In the genomic region with DNA sequence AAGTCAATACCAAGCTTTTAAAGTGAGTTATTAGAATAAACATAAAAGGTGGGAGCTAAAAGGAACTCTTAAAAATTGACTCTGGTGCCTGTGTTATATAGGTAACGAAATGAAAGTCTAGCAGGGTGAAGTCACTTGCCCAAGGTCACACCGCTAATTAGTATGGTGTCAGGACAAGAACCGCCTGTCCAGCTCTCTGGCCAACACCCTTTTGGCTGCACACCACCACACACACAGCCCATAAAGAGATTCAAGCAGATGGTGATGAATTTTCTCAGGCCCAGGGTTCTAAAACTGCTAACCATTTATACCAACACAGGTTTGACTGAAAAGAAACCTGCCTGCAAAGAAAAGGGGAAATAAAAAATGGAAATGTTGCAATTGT, we compare ENCODE assay signal across 1 cellular context.
TF ChIP-seq lines count a peak whose summit lies in the region.

No MANE protein-coding gene starts in this region.

TF ChIP-seq in GM12878, 131 proteins besides CTCF, POLR2A, EP300 and RAD21:
- TF ChIP-seq ETV6 (conservative IDR thresholded peaks at IDR 0.05 in 1 of 2, IDR thresholded peaks at IDR 0.05 in 1 of 2; ENCODE audit: borderline replicate concordance in 1 of 2, low read depth in 1 of 2) = no peak
- TF ChIP-seq, protein P1, sequence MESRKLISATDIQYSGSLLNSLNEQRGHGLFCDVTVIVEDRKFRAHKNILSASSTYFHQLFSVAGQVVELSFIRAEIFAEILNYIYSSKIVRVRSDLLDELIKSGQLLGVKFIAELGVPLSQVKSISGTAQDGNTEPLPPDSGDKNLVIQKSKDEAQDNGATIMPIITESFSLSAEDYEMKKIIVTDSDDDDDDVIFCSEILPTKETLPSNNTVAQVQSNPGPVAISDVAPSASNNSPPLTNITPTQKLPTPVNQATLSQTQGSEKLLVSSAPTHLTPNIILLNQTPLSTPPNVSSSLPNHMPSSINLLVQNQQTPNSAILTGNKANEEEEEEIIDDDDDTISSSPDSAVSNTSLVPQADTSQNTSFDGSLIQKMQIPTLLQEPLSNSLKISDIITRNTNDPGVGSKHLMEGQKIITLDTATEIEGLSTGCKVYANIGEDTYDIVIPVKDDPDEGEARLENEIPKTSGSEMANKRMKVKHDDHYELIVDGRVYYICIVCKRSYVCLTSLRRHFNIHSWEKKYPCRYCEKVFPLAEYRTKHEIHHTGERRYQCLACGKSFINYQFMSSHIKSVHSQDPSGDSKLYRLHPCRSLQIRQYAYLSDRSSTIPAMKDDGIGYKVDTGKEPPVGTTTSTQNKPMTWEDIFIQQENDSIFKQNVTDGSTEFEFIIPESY (IDR thresholded peaks at IDR 0.05) = peak; percentile 84
- TF ChIP-seq IKZF2 (IDR thresholded peaks at IDR 0.05) = 0 out of 4 replicates have a peak, but pooled peaks of 1 of the 2 experiments have one; percentile 10
- TF ChIP-seq NR2F1 (conservative IDR thresholded peaks at IDR 0.05) = peak; percentile 95
- TF ChIP-seq EGR1 (IDR thresholded peaks at IDR 0.05; ENCODE audit: borderline replicate concordance in 1 of 2, low read depth in 2 of 2, low read length in 2 of 2) = no peak
